In the genomic region with DNA sequence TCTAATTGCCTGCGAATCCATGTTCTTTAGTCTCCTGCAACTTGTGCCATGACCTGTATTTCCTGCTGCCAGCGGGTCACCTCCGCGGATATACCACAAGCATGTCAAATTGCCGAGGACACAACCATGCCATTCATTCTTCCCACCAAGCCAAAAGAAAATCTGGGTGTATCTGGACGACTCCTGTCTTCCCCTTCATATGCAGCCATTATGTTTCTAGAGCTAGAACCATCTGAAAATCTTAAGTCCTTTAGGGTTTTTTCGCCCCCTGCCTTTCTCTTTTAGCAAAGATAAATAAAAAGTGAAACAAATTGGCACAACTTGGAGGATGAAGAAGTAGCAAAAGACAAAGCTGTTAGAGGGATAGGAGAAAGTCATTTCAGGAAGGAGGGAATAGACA, we compare ENCODE assay signal across 8 cellular contexts.
DNase-seq lines count a peak whose midpoint lies in the region; ATAC-seq, FAIRE-seq and TF ChIP-seq lines count a peak whose summit lies in the region.

No MANE protein-coding gene starts in this region.

- H3K4me1 Mint-ChIP-seq in CD4-positive, alpha-beta memory T cell, result peaks cover 31 to 62% (median 49%) of the 10 kb centered on the region in 4 donors
- peaks cover 39 to 56% (median 54%) of the 10 kb centered on the region in 3 donors for H3K4me1 Mint-ChIP-seq in IgD-negative memory B cell
- peaks cover 50% of the 10 kb centered on the region for H3K4me1 Mint-ChIP-seq in activated naive CD8-positive, alpha-beta T cell treated with anti-CD3 and anti-CD28 coated beads, Interleukin-2, amount 50 U/mL, for 24 hours

- no peak overlapping the region for H3K4me3 ChIP-seq in CD4-positive, alpha-beta memory T cell (ENCODE audit: low read length in 2 of 2)
- no peak overlapping the region for H3K4me3 ChIP-seq in mesodermal cell (ENCODE audit: extremely low read depth, insufficient read depth, low read length, poor library complexity, severe bottlenecking)

- ATAC-seq in activated naive CD8-positive, alpha-beta T cell treated with anti-CD3 and anti-CD28 coated beads, Interleukin-2, amount 50 U/mL, for 24 hours, result no peak

- H3K27ac Mint-ChIP-seq in CD4-positive, alpha-beta memory T cell, result peak overlapping the region; percentile 80 to 99 (median 86)
- peak overlapping the region; percentile 76 to 92 (median 89) for H3K27ac Mint-ChIP-seq in IgD-negative memory B cell
- H3K27ac Mint-ChIP-seq in activated naive CD8-positive, alpha-beta T cell treated with anti-CD3 and anti-CD28 coated beads, Interleukin-2, amount 50 U/mL, for 24 hours, result peak overlapping the region; percentile 98

- H3K36me3 Mint-ChIP-seq in CD4-positive, alpha-beta memory T cell, result peaks cover 0 to 6% of the 10 kb centered on the region in 2 donors
- H3K36me3 Mint-ChIP-seq in IgD-negative memory B cell, result peaks cover 2% of the 10 kb centered on the region
- no peaks in the 10 kb centered on the region for H3K36me3 Mint-ChIP-seq in activated naive CD8-positive, alpha-beta T cell treated with anti-CD3 and anti-CD28 coated beads, Interleukin-2, amount 50 U/mL, for 24 hours (ENCODE audit: low read depth)

- no peaks in the 10 kb centered on the region for H3K9me3 ChIP-seq in CD4-positive, alpha-beta memory T cell (ENCODE audit: control insufficient read depth in 1 of 2, low read length in 2 of 2)
- H3K9me3 ChIP-seq in mesodermal cell (ENCODE audit: control insufficient read depth, low read length), result no peaks in the 10 kb centered on the region

- H3K4me3 Mint-ChIP-seq in CD4-positive, alpha-beta memory T cell, result peak overlapping the region; percentile 38 to 82 (median 74)
- peak overlapping the region; percentile 66 to 92 (median 76) for H3K4me3 Mint-ChIP-seq in IgD-negative memory B cell
- H3K4me3 Mint-ChIP-seq in activated naive CD8-positive, alpha-beta T cell treated with anti-CD3 and anti-CD28 coated beads, Interleukin-2, amount 50 U/mL, for 24 hours, result peak overlapping the region; percentile 90

- no peak for FAIRE-seq in GM19239 (lab: Jason Lieb, UNC)
- FAIRE-seq in GM12891 (lab: Jason Lieb, UNC), result no peak

- WGBS in mesodermal cell (ENCODE audit: insufficient coverage in 2 of 2), 2 experiments, result 87 to 88% methylated on average over 5 to 7 of the region's 7 CpGs

- TF ChIP-seq POLR2A in GM12891 (IDR thresholded peaks at IDR 0.05; ENCODE audit: low read depth, low read length), result no peak

- peak overlapping the region; percentile 26 for H3K27ac ChIP-seq in CD4-positive, alpha-beta memory T cell (ENCODE audit: low read depth, low read length)
- H3K27ac ChIP-seq in mesodermal cell (ENCODE audit: low read depth, low read length, severe bottlenecking), result peak overlapping the region; percentile 44

- H3K4me1 ChIP-seq in CD4-positive, alpha-beta memory T cell (ENCODE audit: insufficient read depth, low read length), result peaks cover 31% of the 10 kb centered on the region
- peaks cover 9% of the 10 kb centered on the region for H3K4me1 ChIP-seq in mesodermal cell (ENCODE audit: control insufficient read depth, insufficient read depth, low read length, poor library complexity, severe bottlenecking)

- H3K27me3 Mint-ChIP-seq in CD4-positive, alpha-beta memory T cell, result no peaks in the 10 kb centered on the region
- H3K27me3 Mint-ChIP-seq in IgD-negative memory B cell, result peaks cover 2% of the 10 kb centered on the region
- no peaks in the 10 kb centered on the region for H3K27me3 Mint-ChIP-seq in activated naive CD8-positive, alpha-beta T cell treated with anti-CD3 and anti-CD28 coated beads, Interleukin-2, amount 50 U/mL, for 24 hours

- DNase-seq in CD4-positive, alpha-beta memory T cell, result peak in 2 of 5 donors; percentile 13 to 17
- DNase-seq in activated naive CD8-positive, alpha-beta T cell treated with anti-CD3 and anti-CD28 coated beads, Interleukin-2, amount 50 U/mL, for 24 hours, result no peak
- DNase-seq in GM19239 (ENCODE audit: insufficient read length, low spot score) (no peak), hippocampal formation (lab: John Stamatoyannopoulos, UW) (no peak), T-helper 9 cell (no peak), GM12891 (ENCODE audit: insufficient read length, low spot score) (no peak)

- intact Hi-C loops in CD4-positive, alpha-beta memory T cell (cut with micrococcal nuclease), result loop anchor here (2.0 kb wide), 1 partner anchor 333 kb away; no protein-coding TSS in a partner anchor

- POLR2A ChIA-PET in CD4-positive, alpha-beta memory T cell (lab: Charles Lee; ENCODE audit: partially characterized antibody), result interaction anchor here (0.6 to 3.8 kb wide), 11 partner anchors 10 to 623 kb away, joined by 3 to 62 read pairs (median 7); a partner anchor contains a TSS

- H3K27me3 ChIP-seq in CD4-positive, alpha-beta memory T cell (ENCODE audit: insufficient read depth, low read length), result no peaks in the 10 kb centered on the region

- CTCF ChIA-PET in CD4-positive, alpha-beta memory T cell (lab: Charles Lee; ENCODE audit: partially characterized antibody), result interaction anchor here (0.6 to 1.7 kb wide), 3 partner anchors 10 to 333 kb away, joined by 3 to 7 read pairs (median 3); no protein-coding TSS in a partner anchor

- no peaks in the 10 kb centered on the region for H3K9me3 Mint-ChIP-seq in CD4-positive, alpha-beta memory T cell
- no peaks in the 10 kb centered on the region for H3K9me3 Mint-ChIP-seq in IgD-negative memory B cell
- no peaks in the 10 kb centered on the region for H3K9me3 Mint-ChIP-seq in activated naive CD8-positive, alpha-beta T cell treated with anti-CD3 and anti-CD28 coated beads, Interleukin-2, amount 50 U/mL, for 24 hours

- no peaks in the 10 kb centered on the region for H3K36me3 ChIP-seq in CD4-positive, alpha-beta memory T cell (ENCODE audit: insufficient read depth, low read length)
- H3K36me3 ChIP-seq in mesodermal cell (ENCODE audit: control insufficient read depth, insufficient read depth, low read length), result no peaks in the 10 kb centered on the region

TF ChIP-seq in GM12891, 5 proteins besides CTCF, POLR2A, EP300 and RAD21:
- TF ChIP-seq PAX5 (IDR thresholded peaks at IDR 0.05; ENCODE audit: insufficient read depth, low read length, severe bottlenecking) (no peak), POU2F2 (IDR thresholded peaks at IDR 0.05; ENCODE audit: low read depth, low read length) (no peak), TAF1 (IDR thresholded peaks at IDR 0.05; ENCODE audit: low read depth, low read length) (no peak), POLR2AphosphoS5 (IDR thresholded peaks at IDR 0.05; ENCODE audit: low read depth, low read length) (no peak), SPI1 (IDR thresholded peaks at IDR 0.05; ENCODE audit: low read depth, low read length) (no peak)
TF ChIP-seq in GM12891: peak in this region for 0.
